Comparison of ENCODE assay signal across 1 cellular context in genomic region chr6:147479857-147480256, GRCh38.
TF ChIP-seq lines count a peak whose summit lies in the region.

No MANE protein-coding gene starts in this region.

TF ChIP-seq in K562, 482 proteins besides CTCF, POLR2A, EP300 and RAD21 (continued from another document and continues in another):
- no peak for TF ChIP-seq THRB (CRISPR knock-in tag; conservative IDR thresholded peaks at IDR 0.05)
- no peak for TF ChIP-seq HDAC1 (IDR thresholded peaks at IDR 0.05)
- no peak for TF ChIP-seq JUN (IDR thresholded peaks at IDR 0.05; ENCODE audit: borderline replicate concordance, low read depth, low read length)
- TF ChIP-seq JUN (CRISPR knock-in tag; IDR thresholded peaks at IDR 0.05; ENCODE audit: borderline replicate concordance) = no peak
- TF ChIP-seq CTCFL (IDR thresholded peaks at IDR 0.05; ENCODE audit: borderline replicate concordance, insufficient read depth, low read depth, low read length, poor library complexity, severe bottlenecking) = no peak
- no peak for TF ChIP-seq HMGN3 (IDR thresholded peaks at IDR 0.05; ENCODE audit: borderline replicate concordance, extremely low read depth, insufficient read length, low read depth, low read length)
- TF ChIP-seq ARID1B (IDR thresholded peaks at IDR 0.05) = peak; percentile 55
- TF ChIP-seq ZKSCAN8 (CRISPR knock-in tag; IDR thresholded peaks at IDR 0.05) = no peak
- TF ChIP-seq TEAD2 (tag; IDR thresholded peaks at IDR 0.05) = no peak
- TF ChIP-seq ZNF277 (CRISPR knock-in tag; IDR thresholded peaks at IDR 0.05; ENCODE audit: borderline replicate concordance) = no peak
- no peak for TF ChIP-seq RNF219 (CRISPR knock-in tag; IDR thresholded peaks at IDR 0.05)
- TF ChIP-seq NR1H2 (CRISPR knock-in tag; IDR thresholded peaks at IDR 0.05) = no peak
- no peak for TF ChIP-seq ZNF655 (CRISPR knock-in tag; IDR thresholded peaks at IDR 0.05)
- no peak for TF ChIP-seq ZBTB26 (CRISPR knock-in tag; IDR thresholded peaks at IDR 0.05)
- TF ChIP-seq MTF1 (CRISPR knock-in tag; IDR thresholded peaks at IDR 0.05; ENCODE audit: borderline replicate concordance) = no peak
- no peak for TF ChIP-seq ZNF184 (CRISPR knock-in tag; IDR thresholded peaks at IDR 0.05)
- no peak for TF ChIP-seq ZBTB9 (CRISPR knock-in tag; IDR thresholded peaks at IDR 0.05)
- no peak for TF ChIP-seq KLF10 (CRISPR knock-in tag; IDR thresholded peaks at IDR 0.05)
- TF ChIP-seq ZNF696 (CRISPR knock-in tag; conservative IDR thresholded peaks at IDR 0.05) = no peak
- TF ChIP-seq TBL1XR1 (IDR thresholded peaks at IDR 0.05; ENCODE audit: low read length in 2 of 2) = no peak
- TF ChIP-seq ZNF384 (IDR thresholded peaks at IDR 0.05; ENCODE audit: low read depth, low read length) = no peak
- no peak for TF ChIP-seq CHD2 (IDR thresholded peaks at IDR 0.05; ENCODE audit: low read depth, low read length)
- TF ChIP-seq CTBP1 (IDR thresholded peaks at IDR 0.05; ENCODE audit: borderline replicate concordance) = 0 out of 2 replicates have a peak, but pooled peaks have one; percentile 33
- TF ChIP-seq ARID4B (CRISPR knock-in tag; IDR thresholded peaks at IDR 0.05) = no peak
- no peak for TF ChIP-seq U2AF1 (optimal IDR thresholded peaks at IDR 0.05; ENCODE audit: low read depth, low read length)
- TF ChIP-seq BCLAF1 (IDR thresholded peaks at IDR 0.05; ENCODE audit: borderline replicate concordance in 1 of 2, control insufficient read depth in 1 of 2, low read depth in 2 of 2, low read length in 1 of 2) = no peak
- TF ChIP-seq RB1 (IDR thresholded peaks at IDR 0.05; ENCODE audit: low read depth) = no peak
- no peak for TF ChIP-seq RBM14 (IDR thresholded peaks at IDR 0.05; ENCODE audit: borderline replicate concordance, insufficient read depth, low read depth, low read length)
- TF ChIP-seq ZNF695 (CRISPR knock-in tag; IDR thresholded peaks at IDR 0.05) = no peak
- no peak for TF ChIP-seq GABPA (tag; conservative IDR thresholded peaks at IDR 0.05; ENCODE audit: low read depth)
- TF ChIP-seq PPARD (CRISPR knock-in tag; IDR thresholded peaks at IDR 0.05) = no peak
- TF ChIP-seq CCAR2 (IDR thresholded peaks at IDR 0.05; ENCODE audit: low read depth, low read length) = no peak
- TF ChIP-seq NR2C1 (IDR thresholded peaks at IDR 0.05) = no peak
- TF ChIP-seq NR2C1 (tag; IDR thresholded peaks at IDR 0.05) = no peak
- TF ChIP-seq NFATC3 (IDR thresholded peaks at IDR 0.05) = no peak
- no peak for TF ChIP-seq KHSRP (IDR thresholded peaks at IDR 0.05)
- no peak for TF ChIP-seq MEF2D (tag; conservative IDR thresholded peaks at IDR 0.05; ENCODE audit: low read depth)
- no peak for TF ChIP-seq E2F6 (IDR thresholded peaks at IDR 0.05; ENCODE audit: borderline replicate concordance in 1 of 2, extremely low read depth in 1 of 2, insufficient read depth in 1 of 2, insufficient read length in 1 of 2, low read depth in 1 of 2, low read length in 1 of 2, poor library complexity in 1 of 2, severe bottlenecking in 1 of 2)
- TF ChIP-seq HOMEZ (CRISPR knock-in tag; IDR thresholded peaks at IDR 0.05) = no peak
- TF ChIP-seq NFIX (CRISPR knock-in tag; IDR thresholded peaks at IDR 0.05; ENCODE audit: low read depth) = no peak
- no peak for TF ChIP-seq ZNF431 (CRISPR knock-in tag; IDR thresholded peaks at IDR 0.05)
